In genomic region chr11:34653851-34654490, GRCh38 we compare ENCODE assay signal across 1 cellular context.
TF ChIP-seq lines count a peak whose summit lies in the region.

No MANE protein-coding gene starts in this region.

TF ChIP-seq in HepG2, 621 proteins besides CTCF, POLR2A, EP300 and RAD21 (continued from another document and continues in another):
- TF ChIP-seq MXI1 (IDR thresholded peaks at IDR 0.05; ENCODE audit: borderline replicate concordance, low read depth, low read length), result no peak
- TF ChIP-seq SSRP1 (CRISPR knock-in tag; IDR thresholded peaks at IDR 0.05), result no peak
- TF ChIP-seq ATF7 (IDR thresholded peaks at IDR 0.05), result no peak
- no peak for TF ChIP-seq ATF7 (CRISPR knock-in tag; IDR thresholded peaks at IDR 0.05)
- no peak for TF ChIP-seq IRX3 (CRISPR knock-in tag; IDR thresholded peaks at IDR 0.05; ENCODE audit: borderline replicate concordance, low read depth)
- no peak for TF ChIP-seq ZNF232 (CRISPR knock-in tag; IDR thresholded peaks at IDR 0.05; ENCODE audit: borderline replicate concordance)
- 0 out of 2 replicates have a peak, but pooled peaks have one; percentile 36 for TF ChIP-seq SIX4 (CRISPR knock-in tag; IDR thresholded peaks at IDR 0.05)
- TF ChIP-seq HCFC1 (IDR thresholded peaks at IDR 0.05; ENCODE audit: low read depth, low read length), result no peak
- TF ChIP-seq ZNF33B (CRISPR knock-in tag; IDR thresholded peaks at IDR 0.05), result no peak
- peak; percentile 26; the same call in 1 of the 2 replicates for TF ChIP-seq MIER3 (CRISPR knock-in tag; IDR thresholded peaks at IDR 0.05; ENCODE audit: borderline replicate concordance)
- TF ChIP-seq CENPT (CRISPR knock-in tag; IDR thresholded peaks at IDR 0.05; ENCODE audit: low read depth), result no peak
- no peak for TF ChIP-seq ZNF782 (CRISPR knock-in tag; IDR thresholded peaks at IDR 0.05; ENCODE audit: borderline replicate concordance)
- no peak for TF ChIP-seq ZSCAN30 (CRISPR knock-in tag; IDR thresholded peaks at IDR 0.05)
- no peak for TF ChIP-seq MBNL3 (CRISPR knock-in tag; conservative IDR thresholded peaks at IDR 0.05)
- TF ChIP-seq ZFP41 (CRISPR knock-in tag; IDR thresholded peaks at IDR 0.05; ENCODE audit: borderline replicate concordance), result no peak
- TF ChIP-seq ZBTB25 (CRISPR knock-in tag; IDR thresholded peaks at IDR 0.05), result no peak; the same call in 1 of the 2 replicates
- no peak for TF ChIP-seq NFKB2 (CRISPR knock-in tag; IDR thresholded peaks at IDR 0.05; ENCODE audit: borderline replicate concordance)
- TF ChIP-seq ZNF737 (CRISPR knock-in tag; IDR thresholded peaks at IDR 0.05; ENCODE audit: borderline replicate concordance), result no peak
- TF ChIP-seq ZBTB1 (CRISPR knock-in tag; IDR thresholded peaks at IDR 0.05; ENCODE audit: borderline replicate concordance), result no peak
- TF ChIP-seq PHF5A (CRISPR knock-in tag; IDR thresholded peaks at IDR 0.05; ENCODE audit: low read depth, unreplicated experiment), result peak; percentile 78
- TF ChIP-seq NFRKB (IDR thresholded peaks at IDR 0.05), result no peak
- no peak for TF ChIP-seq ZNF609 (CRISPR knock-in tag; IDR thresholded peaks at IDR 0.05; ENCODE audit: borderline replicate concordance)
- no peak for TF ChIP-seq BRF2 (CRISPR knock-in tag; IDR thresholded peaks at IDR 0.05)
- no peak for TF ChIP-seq AHR (CRISPR knock-in tag; IDR thresholded peaks at IDR 0.05)
- TF ChIP-seq ZNF558 (CRISPR knock-in tag; IDR thresholded peaks at IDR 0.05; ENCODE audit: borderline replicate concordance), result no peak
- no peak for TF ChIP-seq ZNF777 (CRISPR knock-in tag; IDR thresholded peaks at IDR 0.05)
- TF ChIP-seq ZNF496 (CRISPR knock-in tag; IDR thresholded peaks at IDR 0.05; ENCODE audit: insufficient replicate concordance), result no peak
- no peak for TF ChIP-seq KDM4B (CRISPR knock-in tag; IDR thresholded peaks at IDR 0.05)
- TF ChIP-seq THYN1 (CRISPR knock-in tag; IDR thresholded peaks at IDR 0.05; ENCODE audit: borderline replicate concordance, low read depth), result no peak
- no peak for TF ChIP-seq STAT6 (CRISPR knock-in tag; IDR thresholded peaks at IDR 0.05; ENCODE audit: borderline replicate concordance)
- no peak for TF ChIP-seq ZNF503 (CRISPR knock-in tag; IDR thresholded peaks at IDR 0.05)
- peak; percentile 73 for TF ChIP-seq XRCC5 (optimal IDR thresholded peaks at IDR 0.05; ENCODE audit: low read length)
- TF ChIP-seq ZGPAT (CRISPR knock-in tag; IDR thresholded peaks at IDR 0.05), result no peak
- no peak for TF ChIP-seq ZBTB10 (CRISPR knock-in tag; IDR thresholded peaks at IDR 0.05; ENCODE audit: borderline replicate concordance)
- no peak for TF ChIP-seq CENPBD1 (CRISPR knock-in tag; IDR thresholded peaks at IDR 0.05; ENCODE audit: borderline replicate concordance, low read depth)
- TF ChIP-seq MIXL1 (CRISPR knock-in tag; IDR thresholded peaks at IDR 0.05), result no peak
- no peak for TF ChIP-seq ZFP90 (CRISPR knock-in tag; IDR thresholded peaks at IDR 0.05; ENCODE audit: borderline replicate concordance)
- peak; percentile 56; the same call in 1 of the 2 replicates for TF ChIP-seq GZF1 (CRISPR knock-in tag; IDR thresholded peaks at IDR 0.05)
- no peak for TF ChIP-seq TCF7 (IDR thresholded peaks at IDR 0.05; ENCODE audit: low read depth)
- TF ChIP-seq MAF1 (CRISPR knock-in tag; IDR thresholded peaks at IDR 0.05; ENCODE audit: borderline replicate concordance), result no peak
- TF ChIP-seq GTF2F1 (IDR thresholded peaks at IDR 0.05; ENCODE audit: low read length), result no peak
- TF ChIP-seq RNF219 (CRISPR knock-in tag; IDR thresholded peaks at IDR 0.05), result no peak
- TF ChIP-seq FOSL1 (CRISPR knock-in tag; IDR thresholded peaks at IDR 0.05; ENCODE audit: borderline replicate concordance), result no peak; the same call in 1 of the 2 replicates
- TF ChIP-seq FOXA1 (IDR thresholded peaks at IDR 0.05), result no peak
- TF ChIP-seq FOXA1 (CRISPR knock-in tag; IDR thresholded peaks at IDR 0.05), result no peak
- no peak for TF ChIP-seq CENPX (CRISPR knock-in tag; IDR thresholded peaks at IDR 0.05)
- no peak for TF ChIP-seq ZNF619 (CRISPR knock-in tag; IDR thresholded peaks at IDR 0.05)
- TF ChIP-seq ZSCAN22 (CRISPR knock-in tag; IDR thresholded peaks at IDR 0.05), result no peak
